8 cellular contexts compared by ENCODE assay signal in genomic region chr1:147890177-147890790, GRCh38. TPM values are rescaled to one million over a fixed set of nuclear protein-coding genes. Genes with fewer than 3 reads are reported as not detected.
A peak's percentile ranks its signal among the peaks of the same experiment; 100 is the strongest.
DNase-seq lines count a peak whose midpoint lies in the region; ATAC-seq and TF ChIP-seq lines count a peak whose summit lies in the region.

No MANE protein-coding gene starts in this region.

- H3K27me3 ChIP-seq in GM23338 (ENCODE audit: insufficient read depth) = no peaks in the 10 kb centered on the region

- H3K36me3 Mint-ChIP-seq in GM23338 (ENCODE audit: low read depth) = no peaks in the 10 kb centered on the region

- no peak overlapping the region for H3K4me3 ChIP-seq in GM23338

- no peaks in the 10 kb centered on the region for H3F3A ChIP-seq in GM23338 (replicated peaks; ENCODE audit: low read depth)

- no peaks in the 10 kb centered on the region for H4K20me1 ChIP-seq in GM23338 (replicated peaks; ENCODE audit: insufficient read depth)

- no peaks in the 10 kb centered on the region for H3K36me3 ChIP-seq in GM23338 (ENCODE audit: insufficient read depth)

- H3K4me1 ChIP-seq in GM23338 (ENCODE audit: insufficient read depth) = 0 out of 2 replicates have a peak, but pooled peaks cover 4% of the 10 kb centered on the region

- H3K27me3 Mint-ChIP-seq in GM23338 (ENCODE audit: insufficient read depth, low read depth, poor library complexity) = peaks cover 3% of the 10 kb centered on the region

- H3K4me1 Mint-ChIP-seq in GM23338 = peaks cover 19% of the 10 kb centered on the region

- H2AFZ ChIP-seq in GM23338 = peak overlapping the region; percentile 77

- H3K4me3 Mint-ChIP-seq in GM23338 = no peak overlapping the region

- TF ChIP-seq CTCF in GM23338 (conservative IDR thresholded peaks at IDR 0.05; ENCODE audit: low read depth in 2 of 2) = peak; percentile 87 to 98

- DNase-seq in Caki2 (ENCODE audit: low read depth) (peak; percentile 35), GM23338 (ENCODE audit: low spot score) (peak; percentile 92), NCI-H345 (lab: John Stamatoyannopoulos, UW) (peak; percentile 80), ecto neural progenitor cell (ENCODE audit: low spot score) (peak; percentile 90), medulla oblongata (ENCODE audit: extremely low spot score) (peak; percentile 35)
- DNase-seq in activated CD4-positive, alpha-beta T cell treated with anti-CD3 and anti-CD28 coated beads for 4 hours = peak; percentile 31 to 52
- DNase-seq in stimulated activated CD8-positive, alpha-beta memory T cell treated with anti-CD3 and anti-CD28 coated beads, Interleukin-7, amount 100 ng/mL, for 24 hours (ENCODE audit: low read depth) = peak; percentile 26

- H3K9me2 ChIP-seq in GM23338 (ENCODE audit: insufficient read depth) = no peaks in the 10 kb centered on the region

- H3K79me2 ChIP-seq in GM23338 (replicated peaks; ENCODE audit: insufficient read depth) = no peaks in the 10 kb centered on the region

- no peak overlapping the region for H3K27ac ChIP-seq in GM23338 (ENCODE audit: low read depth)

- peak; percentile 99 for ATAC-seq in GM23338
- ATAC-seq in HG03039 (IDR thresholded peaks at IDR 0.05; ENCODE audit: unreplicated experiment) = no peak

- H3K4me2 ChIP-seq in GM23338 = no peak overlapping the region

- in situ Hi-C loops in Caki2 (cut with HindIII; ENCODE audit: low pct_unique_long_range_greater_than_20kb, low sequenced_read_pairs) = no loop called here

- no peaks in the 10 kb centered on the region; the same call in 2 of the 3 replicates for H3K9me3 Mint-ChIP-seq in GM23338

- no peak overlapping the region for H3K27ac Mint-ChIP-seq in GM23338

TF ChIP-seq in GM23338, 12 proteins besides CTCF, POLR2A, EP300 and RAD21:
- TF ChIP-seq ZNF331 (CRISPR knock-in tag; IDR thresholded peaks at IDR 0.05; ENCODE audit: low read depth) (no peak), CREB1 (CRISPR knock-in tag; IDR thresholded peaks at IDR 0.05; ENCODE audit: low read depth) (no peak), POLR2AphosphoS5 (IDR thresholded peaks at IDR 0.05; ENCODE audit: low read depth) (no peak), ETS1 (IDR thresholded peaks at IDR 0.05) (no peak), STAT1 (IDR thresholded peaks at IDR 0.05; ENCODE audit: unreplicated experiment) (no peak), ZNF114 (CRISPR knock-in tag; IDR thresholded peaks at IDR 0.05) (no peak)

RNA-seq across cellular contexts. Expression of gene GJA8, which starts 12.3 kb away (rescaled TPM):
- total RNA-seq in Caki2 (2014; rRNA removed; shearing (Covaris generic); ENCODE audit: low replicate concordance) = not detected in 2 replicates
- total RNA-seq in GM23338 (2014; rRNA removed; shearing (Covaris generic)) = not detected in 2 replicates
- polyA plus RNA-seq in GM23338 (2016; fragmentation: Nextera tagmentation; extraction: Ambion mirVana) = not detected in 2 replicates

RNA-seq across cellular contexts. Expression of gene GPR89B, which starts 37.9 kb away (rescaled TPM):
- 2.3 and 6.1 TPM in 2 replicates for total RNA-seq in Caki2 (2014; rRNA removed; shearing (Covaris generic); ENCODE audit: low replicate concordance)
- total RNA-seq in GM23338 (2014; rRNA removed; shearing (Covaris generic)) = 25.7 and 27.7 TPM in 2 replicates
- 25.7 and 30.5 TPM in 2 replicates for polyA plus RNA-seq in GM23338 (2016; fragmentation: Nextera tagmentation; extraction: Ambion mirVana)

Comparison
In these comparisons a context has a peak if more than half of its experiments do, and no peak if none do; other contexts are left out.
1. DNase-seq: peak in every context shown above with its lines; median percentile 92 in GM23338; 90 in ecto neural progenitor cell; 80 in NCI-H345; 42 in activated CD4-positive, alpha-beta T cell treated with anti-CD3 and anti-CD28 coated beads for 4 hours; 35 in Caki2; 35 in medulla oblongata; 26 in stimulated activated CD8-positive, alpha-beta memory T cell treated with anti-CD3 and anti-CD28 coated beads, Interleukin-7, amount 100 ng/mL, for 24 hours.